Comparison of ENCODE assay signal across 2 cellular contexts in the genomic region with DNA sequence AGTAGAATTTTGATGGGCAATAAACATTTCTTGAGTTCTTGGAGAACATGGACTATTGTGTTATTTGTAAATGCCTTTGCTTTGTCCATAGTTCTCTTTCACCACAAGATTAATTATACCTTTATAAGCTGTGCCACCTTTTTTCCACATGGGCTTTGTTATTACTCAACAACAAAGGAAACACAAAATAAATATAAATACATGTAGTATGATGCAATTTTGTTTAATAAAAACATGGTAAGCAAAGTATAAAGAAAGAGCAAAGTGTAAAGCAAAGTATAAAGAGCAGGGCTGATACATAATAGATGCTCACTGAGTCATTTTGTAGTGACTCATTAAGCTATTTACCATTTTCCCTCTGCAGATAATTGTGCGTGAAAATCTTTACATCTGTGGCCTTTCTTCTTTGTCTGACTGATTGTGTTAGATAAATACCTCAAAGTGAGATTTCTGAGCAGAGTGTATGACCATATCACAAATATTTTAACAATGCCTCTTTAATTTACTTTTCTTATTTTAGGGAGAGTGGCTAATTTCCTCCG.
TF ChIP-seq lines count a peak whose summit lies in the region.

No MANE protein-coding gene starts in this region.

TF ChIP-seq in SK-N-SH treated with all-trans-retinoic acid at 6 μM for 48 hours, 23 proteins besides CTCF, POLR2A, EP300 and RAD21 (continued from another document):
- TF ChIP-seq, protein P1, sequence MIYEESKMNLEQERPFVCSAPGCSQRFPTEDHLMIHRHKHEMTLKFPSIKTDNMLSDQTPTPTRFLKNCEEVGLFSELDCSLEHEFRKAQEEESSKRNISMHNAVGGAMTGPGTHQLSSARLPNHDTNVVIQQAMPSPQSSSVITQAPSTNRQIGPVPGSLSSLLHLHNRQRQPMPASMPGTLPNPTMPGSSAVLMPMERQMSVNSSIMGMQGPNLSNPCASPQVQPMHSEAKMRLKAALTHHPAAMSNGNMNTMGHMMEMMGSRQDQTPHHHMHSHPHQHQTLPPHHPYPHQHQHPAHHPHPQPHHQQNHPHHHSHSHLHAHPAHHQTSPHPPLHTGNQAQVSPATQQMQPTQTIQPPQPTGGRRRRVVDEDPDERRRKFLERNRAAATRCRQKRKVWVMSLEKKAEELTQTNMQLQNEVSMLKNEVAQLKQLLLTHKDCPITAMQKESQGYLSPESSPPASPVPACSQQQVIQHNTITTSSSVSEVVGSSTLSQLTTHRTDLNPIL (CRISPR knock-in tag; IDR thresholded peaks at IDR 0.05; ENCODE audit: low read depth): no peak
- TF ChIP-seq GLIS3 (CRISPR knock-in tag; IDR thresholded peaks at IDR 0.05): no peak
- no peak for TF ChIP-seq CSDC2 (CRISPR knock-in tag; IDR thresholded peaks at IDR 0.05)

TF ChIP-seq in K562, 482 proteins besides CTCF, POLR2A, EP300 and RAD21 (continued from another document):
- TF ChIP-seq CEBPG (CRISPR knock-in tag; IDR thresholded peaks at IDR 0.05): no peak
- TF ChIP-seq CEBPG (tag; conservative IDR thresholded peaks at IDR 0.05 in 1 of 2, IDR thresholded peaks at IDR 0.05 in 1 of 2): peak; percentile 60 to 66; a peak in 2 of 4 replicates
